Comparison of ENCODE assay signal across 8 cellular contexts in genomic region chr7:157875230-157876179, GRCh38.
DNase-seq lines count a peak whose midpoint lies in the region; ATAC-seq, FAIRE-seq and TF ChIP-seq lines count a peak whose summit lies in the region.

No MANE protein-coding gene starts in this region.

- H3K27me3 ChIP-seq in K562 (ENCODE audit: control insufficient read depth in 2 of 2, insufficient read depth in 2 of 2, low read length in 2 of 2), result peaks cover 3 to 52% of the 10 kb centered on the region in 2 experiments; a peak in 3 of 5 replicates
- no peaks in the 10 kb centered on the region for H3K27me3 ChIP-seq in prostate gland (replicated peaks; ENCODE audit: insufficient read depth)
- H3K27me3 ChIP-seq in foreskin keratinocyte, result no peaks in the 10 kb centered on the region

- no peaks in the 10 kb centered on the region for H3K9me1 ChIP-seq in K562 (ENCODE audit: control insufficient read depth, insufficient read depth, low read length)

- POLR2A ChIA-PET in K562 (lab: Yijun Ruan, JAX) (interaction anchor here (0.6 to 0.7 kb wide), 2 partner anchors 37 to 62 kb away, joined by 3 read pairs; no protein-coding TSS in a partner anchor), RWPE1 (lab: Yijun Ruan, JAX; ENCODE audit: low non-redundant PET) (no interaction called here)

- CTCF ChIA-PET in K562 (lab: Yijun Ruan, JAX; ENCODE audit: low intra/inter-chr PET ratio) (no interaction called here), RWPE1 (lab: Yijun Ruan, JAX) (interaction anchor here (0.6 kb wide), 1 partner anchor 80 kb away, joined by 3 read pairs; no protein-coding TSS in a partner anchor)

- no peak overlapping the region for H3K4me3 ChIP-seq in K562
- no peak overlapping the region for H3K4me3 ChIP-seq in prostate gland

- H3K9me3 ChIP-seq in K562 (replicated peaks; ENCODE audit: control insufficient read depth, insufficient read depth, low read depth, low read length) (no peaks in the 10 kb centered on the region), prostate gland (no peaks in the 10 kb centered on the region)

- peak; percentile 81 for FAIRE-seq in K562 (lab: Jason Lieb, UNC)

- no peaks in the 10 kb centered on the region for H3K36me3 Mint-ChIP-seq in T-helper 2 cell treated with Interferon-gamma antibody and Interleukin-4, amounts not matched to agents 5 μg/mL and 100 μg/mL, for 36 hours (ENCODE audit: low read depth)

- H2AFZ ChIP-seq in K562 (ENCODE audit: low read depth, low read length), result no peak overlapping the region

- H3K9ac ChIP-seq in K562 (ENCODE audit: insufficient read depth in 1 of 2, low read depth in 2 of 2, low read length in 2 of 2), result no peak overlapping the region

- TF ChIP-seq POLR2A in K562 (conservative IDR thresholded peaks at IDR 0.05) (no peak), prostate gland (IDR thresholded peaks at IDR 0.05) (no peak)

- WGBS in K562 (ENCODE audit: insufficient coverage, low coverage, missing lambda C conversion rate), result 1% methylated on average over 30 of the region's 30 CpGs
- 43% methylated on average over 29 of the region's 30 CpGs for WGBS in prostate gland

- no peak overlapping the region for H3K4me2 ChIP-seq in K562 (ENCODE audit: insufficient read depth, low read length)

- H3K4me1 Mint-ChIP-seq in T-helper 2 cell treated with Interferon-gamma antibody and Interleukin-4, amounts not matched to agents 5 μg/mL and 100 μg/mL, for 36 hours (ENCODE audit: low read depth), result peaks cover 12% of the 10 kb centered on the region

- TF ChIP-seq CTCF in K562 (IDR thresholded peaks at IDR 0.05 in 2 of 3, conservative IDR thresholded peaks at IDR 0.05 in 1 of 3; ENCODE audit: insufficient read depth in 2 of 3, low read depth in 1 of 3, low read length in 3 of 3) (peak; percentile 66 to 79 (median 72)), prostate gland (IDR thresholded peaks at IDR 0.05) (peak in 3 of 4 experiments; percentile 35 to 54 (median 44)), foreskin keratinocyte (conservative IDR thresholded peaks at IDR 0.05) (no peak), RWPE1 (conservative IDR thresholded peaks at IDR 0.05; ENCODE audit: low read depth) (no peak)

- no peaks in the 10 kb centered on the region for H3K27me3 Mint-ChIP-seq in T-helper 2 cell treated with Interferon-gamma antibody and Interleukin-4, amounts not matched to agents 5 μg/mL and 100 μg/mL, for 36 hours (ENCODE audit: low read depth)

- H4K20me1 ChIP-seq in K562 (replicated peaks; ENCODE audit: control insufficient read depth, insufficient read depth, low read length), result peaks cover 11% of the 10 kb centered on the region

- H3K9me3 Mint-ChIP-seq in T-helper 2 cell treated with Interferon-gamma antibody and Interleukin-4, amounts not matched to agents 5 μg/mL and 100 μg/mL, for 36 hours, result peaks cover 8% of the 10 kb centered on the region

- no TSS peak for BruUV-seq in K562 (replicated peaks; lab: Mats Ljungman, UMichigan)

- peak; percentile 43 for DNase-seq in NCI-H748 (lab: John Stamatoyannopoulos, UW; ENCODE audit: unreplicated experiment)
- DNase-seq in NCI-H748 treated with DMSO at 0.1 percent for 48 hours (lab: John Stamatoyannopoulos, UW), result no peak
- peak; percentile 29 for DNase-seq in T-helper 2 cell treated with Interferon-gamma antibody and Interleukin-4, amounts not matched to agents 5 μg/mL and 100 μg/mL, for 36 hours (ENCODE audit: low spot score)
- DNase-seq in K562 (ENCODE audit: extremely low read depth in 1 of 4, low spot score in 3 of 4), result peak; percentile 50 to 69 (median 67)
- DNase-seq in prostate gland (ENCODE audit: low spot score), result no peak
- DNase-seq in foreskin keratinocyte, result no peak
- DNase-seq in RWPE1 (ENCODE audit: low spot score), result no peak
- no peak for DNase-seq in amniotic stem cell (lab: John Stamatoyannopoulos, UW)

- H3K27ac ChIP-seq in K562 (ENCODE audit: extremely low read depth, low read depth, low read length) (no peak overlapping the region), prostate gland (no peak overlapping the region), foreskin keratinocyte (no peak overlapping the region), RWPE1 (no peak overlapping the region)

- H3K4me3 Mint-ChIP-seq in T-helper 2 cell treated with Interferon-gamma antibody and Interleukin-4, amounts not matched to agents 5 μg/mL and 100 μg/mL, for 36 hours, result peak overlapping the region; percentile 66

- H3K36me3 ChIP-seq in K562 (ENCODE audit: control insufficient read depth, insufficient read depth, low read length) (no peaks in the 10 kb centered on the region), prostate gland (no peaks in the 10 kb centered on the region)

- in situ Hi-C loops in K562 (cut with MboI), result no loop called here

- H3K4me1 ChIP-seq in K562 (replicated peaks in 1 of 2; ENCODE audit: control insufficient read depth in 2 of 2, insufficient read depth in 2 of 2, low read length in 2 of 2) (peaks cover 0 to 8% of the 10 kb centered on the region in 2 experiments; a peak in 2 of 5 replicates), prostate gland (replicated peaks) (no peaks in the 10 kb centered on the region), foreskin keratinocyte (no peaks in the 10 kb centered on the region)

- TF ChIP-seq EP300 in K562 (IDR thresholded peaks at IDR 0.05; ENCODE audit: low read length), result no peak

- TF ChIP-seq RAD21 in K562 (CRISPR knock-in tag; conservative IDR thresholded peaks at IDR 0.05 in 1 of 2, IDR thresholded peaks at IDR 0.05 in 1 of 2), result peak; percentile 10 to 58; a peak in 2 of 4 replicates

- intact Hi-C loops in K562 (cut with micrococcal nuclease) (loop anchor here (2.0 kb wide), 1 partner anchor 443 kb away; no protein-coding TSS in a partner anchor), prostate gland (cut with DNase I) (loop anchor here (10.0 kb wide), 1 partner anchor 441 kb away; no protein-coding TSS in a partner anchor)

- ATAC-seq in K562, result peak; percentile 93
- ATAC-seq in foreskin keratinocyte, result no peak

- H3K79me2 ChIP-seq in K562 (ENCODE audit: control insufficient read depth, insufficient read depth, low read length), result no peaks in the 10 kb centered on the region

- peak overlapping the region; percentile 45 for H3K27ac Mint-ChIP-seq in T-helper 2 cell treated with Interferon-gamma antibody and Interleukin-4, amounts not matched to agents 5 μg/mL and 100 μg/mL, for 36 hours

TF ChIP-seq in K562, 482 proteins besides CTCF, POLR2A, EP300 and RAD21 (continues in another document):
- TF ChIP-seq MYBL2 (IDR thresholded peaks at IDR 0.05; ENCODE audit: low read depth), result no peak
- TF ChIP-seq MYBL2 (CRISPR knock-in tag; IDR thresholded peaks at IDR 0.05; ENCODE audit: borderline replicate concordance), result no peak
- no peak for TF ChIP-seq ZNF134 (CRISPR knock-in tag; conservative IDR thresholded peaks at IDR 0.05)
- no peak for TF ChIP-seq CHD4 (IDR thresholded peaks at IDR 0.05; ENCODE audit: insufficient read depth, insufficient replicate concordance, low read depth, low read length, poor library complexity, severe bottlenecking)
- TF ChIP-seq PCBP1 (IDR thresholded peaks at IDR 0.05; ENCODE audit: low read depth, low read length, poor library complexity, severe bottlenecking), result no peak
- TF ChIP-seq FOXJ3 (CRISPR knock-in tag; IDR thresholded peaks at IDR 0.05), result no peak
- TF ChIP-seq NR1H2 (CRISPR knock-in tag; IDR thresholded peaks at IDR 0.05), result no peak
- TF ChIP-seq JUND (IDR thresholded peaks at IDR 0.05; ENCODE audit: borderline replicate concordance, low read depth, low read length), result peak; percentile 54; the same call in 1 of the 2 replicates
- TF ChIP-seq JUND (tag; IDR thresholded peaks at IDR 0.05; ENCODE audit: borderline replicate concordance, low read depth, low read length), result peak; percentile 66; the same call in 1 of the 3 replicates
- TF ChIP-seq MAFF (IDR thresholded peaks at IDR 0.05; ENCODE audit: low read length), result no peak
- TF ChIP-seq NR4A1 (CRISPR knock-in tag; IDR thresholded peaks at IDR 0.05), result no peak
- no peak for TF ChIP-seq NR4A1 (tag; IDR thresholded peaks at IDR 0.05)
- no peak for TF ChIP-seq KAT7 (CRISPR knock-in tag; IDR thresholded peaks at IDR 0.05; ENCODE audit: borderline replicate concordance)
- TF ChIP-seq, protein P1, sequence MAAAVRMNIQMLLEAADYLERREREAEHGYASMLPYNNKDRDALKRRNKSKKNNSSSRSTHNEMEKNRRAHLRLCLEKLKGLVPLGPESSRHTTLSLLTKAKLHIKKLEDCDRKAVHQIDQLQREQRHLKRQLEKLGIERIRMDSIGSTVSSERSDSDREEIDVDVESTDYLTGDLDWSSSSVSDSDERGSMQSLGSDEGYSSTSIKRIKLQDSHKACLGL (CRISPR knock-in tag; IDR thresholded peaks at IDR 0.05; ENCODE audit: borderline replicate concordance, poor library complexity, severe bottlenecking), result no peak
- TF ChIP-seq, protein P2, sequence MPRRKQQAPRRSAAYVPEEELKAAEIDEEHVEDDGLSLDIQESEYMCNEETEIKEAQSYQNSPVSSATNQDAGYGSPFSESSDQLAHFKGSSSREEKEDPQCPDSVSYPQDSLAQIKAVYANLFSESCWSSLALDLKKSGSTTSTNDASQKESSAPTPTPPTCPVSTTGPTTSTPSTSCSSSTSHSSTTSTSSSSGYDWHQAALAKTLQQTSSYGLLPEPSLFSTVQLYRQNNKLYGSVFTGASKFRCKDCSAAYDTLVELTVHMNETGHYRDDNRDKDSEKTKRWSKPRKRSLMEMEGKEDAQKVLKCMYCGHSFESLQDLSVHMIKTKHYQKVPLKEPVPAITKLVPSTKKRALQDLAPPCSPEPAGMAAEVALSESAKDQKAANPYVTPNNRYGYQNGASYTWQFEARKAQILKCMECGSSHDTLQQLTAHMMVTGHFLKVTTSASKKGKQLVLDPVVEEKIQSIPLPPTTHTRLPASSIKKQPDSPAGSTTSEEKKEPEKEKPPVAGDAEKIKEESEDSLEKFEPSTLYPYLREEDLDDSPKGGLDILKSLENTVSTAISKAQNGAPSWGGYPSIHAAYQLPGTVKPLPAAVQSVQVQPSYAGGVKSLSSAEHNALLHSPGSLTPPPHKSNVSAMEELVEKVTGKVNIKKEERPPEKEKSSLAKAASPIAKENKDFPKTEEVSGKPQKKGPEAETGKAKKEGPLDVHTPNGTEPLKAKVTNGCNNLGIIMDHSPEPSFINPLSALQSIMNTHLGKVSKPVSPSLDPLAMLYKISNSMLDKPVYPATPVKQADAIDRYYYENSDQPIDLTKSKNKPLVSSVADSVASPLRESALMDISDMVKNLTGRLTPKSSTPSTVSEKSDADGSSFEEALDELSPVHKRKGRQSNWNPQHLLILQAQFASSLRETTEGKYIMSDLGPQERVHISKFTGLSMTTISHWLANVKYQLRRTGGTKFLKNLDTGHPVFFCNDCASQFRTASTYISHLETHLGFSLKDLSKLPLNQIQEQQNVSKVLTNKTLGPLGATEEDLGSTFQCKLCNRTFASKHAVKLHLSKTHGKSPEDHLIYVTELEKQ (CRISPR knock-in tag; IDR thresholded peaks at IDR 0.05), result no peak
- no peak for TF ChIP-seq ZEB2 (IDR thresholded peaks at IDR 0.05)

Comparison
In these comparisons a context has a peak if more than half of its experiments do, and no peak if none do; other contexts are left out.
1. DNase-seq: peak in NCI-H748 (single experiment), T-helper 2 cell treated with Interferon-gamma antibody and Interleukin-4, amounts not matched to agents 5 μg/mL and 100 μg/mL, for 36 hours (single experiment) and K562 (4 of 4); none in NCI-H748 treated with DMSO at 0.1 percent for 48 hours (single experiment), prostate gland (single experiment), foreskin keratinocyte (0 of 2), RWPE1 (single experiment) and amniotic stem cell (single experiment).
2. CTCF ChIP-seq: peak in K562 (3 of 3) and prostate gland (3 of 4); none in foreskin keratinocyte (single experiment) and RWPE1 (single experiment).